Comparison of ENCODE assay signal across 23 cellular contexts in the genomic region with DNA sequence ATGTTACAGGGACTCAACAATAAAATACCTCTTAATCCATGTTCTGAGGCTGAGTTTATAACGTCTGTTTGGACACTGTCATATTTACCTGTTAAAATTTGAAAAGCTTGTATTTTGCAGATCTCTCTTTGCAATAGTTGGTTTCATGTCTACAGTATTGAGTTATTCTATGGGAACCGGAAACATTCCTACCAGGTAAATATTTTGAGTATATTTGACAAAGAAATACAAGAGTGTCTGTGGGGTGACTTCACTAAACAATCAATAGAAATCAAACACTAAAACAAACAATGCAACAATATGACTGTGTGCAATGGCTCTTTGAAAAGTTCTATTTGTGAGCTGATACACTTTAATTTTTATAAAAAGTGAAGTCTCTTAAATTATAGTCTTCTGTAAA. TPM values are rescaled to one million over a fixed set of nuclear protein-coding genes. Genes with fewer than 3 reads are reported as not detected.
DNase-seq lines count a peak whose midpoint lies in the region; ATAC-seq, FAIRE-seq and TF ChIP-seq lines count a peak whose summit lies in the region.
"Had no signal": no experiment of that assay in that cellular context is flagged by ENCODE, and none has a peak within 500 bp of the region (broad histone marks: within the 10 kb centered on the region; RNA-seq: fewer than 3 reads in every experiment).

No MANE protein-coding gene starts in this region.

- FAIRE-seq in RCC 7860 (lab: Jason Lieb, UNC) = no peak
- FAIRE-seq: GM18507, K562 had no signal

- ATAC-seq in RWPE2 (ENCODE audit: low read depth) = no peak
- ATAC-seq: CD8-positive, alpha-beta T cell; K562; T-helper 17 cell had no signal

- H3K9me3 ChIP-seq in RWPE2 (ENCODE audit: severe bottlenecking) (no peaks in the 10 kb centered on the region), smooth muscle cell (replicated peaks; ENCODE audit: low read depth) (no peaks in the 10 kb centered on the region)
- H3K9me3 ChIP-seq: Caco-2 had no signal

- H3K27me3 ChIP-seq in RWPE2 (ENCODE audit: insufficient read depth, poor library complexity, severe bottlenecking) = no peaks in the 10 kb centered on the region
- H3K27me3 ChIP-seq in smooth muscle cell (ENCODE audit: low read depth) = no peaks in the 10 kb centered on the region

- peak overlapping the region; percentile 15 for H3K4me2 ChIP-seq in smooth muscle cell

- H3K36me3 ChIP-seq in RWPE2 (ENCODE audit: low read depth) (no peaks in the 10 kb centered on the region), smooth muscle cell (ENCODE audit: low read depth) (no peaks in the 10 kb centered on the region)

- WGBS in smooth muscle cell (ENCODE audit: low lambda C conversion rate) = 90% methylated on average over 2 of the region's 2 CpGs

- H3K27ac ChIP-seq in RWPE2 (ENCODE audit: poor library complexity, severe bottlenecking) = peak overlapping the region; percentile 29
- no peak overlapping the region for H3K27ac ChIP-seq in smooth muscle cell (ENCODE audit: low read depth)
- H3K27ac ChIP-seq: C4-2B, GM23248, SK-N-MC had no signal

- H3K9ac ChIP-seq in smooth muscle cell (ENCODE audit: low read depth) = no peak overlapping the region
- H3K9ac ChIP-seq: GM23248 had no signal

- H2AFZ ChIP-seq in smooth muscle cell (ENCODE audit: low read depth) = no peak overlapping the region
- H2AFZ ChIP-seq: GM23248 had no signal

- H4K20me1 ChIP-seq in smooth muscle cell (ENCODE audit: low read depth) = no peaks in the 10 kb centered on the region

- TF ChIP-seq CTCF in LNCaP clone FGC (IDR thresholded peaks at IDR 0.05; ENCODE audit: control insufficient read depth, extremely low read depth, insufficient read depth) (no peak), RWPE2 (IDR thresholded peaks at IDR 0.05; ENCODE audit: poor library complexity, severe bottlenecking) (no peak), smooth muscle cell (IDR thresholded peaks at IDR 0.05; ENCODE audit: borderline replicate concordance, insufficient read depth, poor library complexity, severe bottlenecking) (no peak)

- H3K4me3 ChIP-seq in LNCaP clone FGC (ENCODE audit: low read depth, low read length) (peak overlapping the region; percentile 21; the same call in 1 of the 2 replicates), RWPE2 (ENCODE audit: severe bottlenecking) (no peak overlapping the region), smooth muscle cell (no peak overlapping the region)
- H3K4me3 ChIP-seq: GM23248, K562, SK-N-MC had no signal

- H3F3A ChIP-seq in smooth muscle cell (ENCODE audit: low read depth) = no peaks in the 10 kb centered on the region

- H3K4me1 ChIP-seq in RWPE2 (ENCODE audit: insufficient read depth, poor library complexity, severe bottlenecking) = peaks cover 24% of the 10 kb centered on the region
- H3K4me1 ChIP-seq in smooth muscle cell (ENCODE audit: low read depth) = no peaks in the 10 kb centered on the region
- H3K4me1 ChIP-seq: Caco-2 had no signal

- DNase-seq in NCI-H748 (lab: John Stamatoyannopoulos, UW; ENCODE audit: unreplicated experiment) = peak; percentile 23
- no peak for DNase-seq in NCI-H748 treated with DMSO at 0.1 percent for 48 hours (lab: John Stamatoyannopoulos, UW)
- DNase-seq in LNCaP clone FGC (ENCODE audit: low read depth) = peak; percentile 91
- no peak for DNase-seq in RWPE2 (ENCODE audit: low spot score)
- DNase-seq in smooth muscle cell (lab: John Stamatoyannopoulos, UW; ENCODE audit: unreplicated experiment) = no peak
- no peak for DNase-seq in activated gamma-delta T cell (lab: John Stamatoyannopoulos, UW)
- DNase-seq in RCC 7860 (ENCODE audit: low spot score) = no peak
- DNase-seq: Caco-2; CD8-positive, alpha-beta T cell; DMS 273 treated with DMSO at 0.1 percent for 48 hours; H7; Kasumi-1; NCI-H187; NCI-H524; SIG-M5; T-helper 17 cell; T1000 had no signal

- H3K79me2 ChIP-seq in smooth muscle cell (ENCODE audit: low read depth) = no peaks in the 10 kb centered on the region

RNA-seq across cellular contexts. Expression of gene CXCL8, which starts 47.7 kb away (rescaled TPM):
- total RNA-seq in smooth muscle cell = 28.7 and 37.9 TPM in 2 replicates
- 8.7 and 10.2 TPM in 2 replicates for polyA plus RNA-seq in smooth muscle cell
- total RNA-seq: G401, H7 had no signal

Comparison
In these comparisons a context has a peak if more than half of its experiments do, and no peak if none do; other contexts are left out.
1. DNase-seq: peak in NCI-H748 (single experiment) and LNCaP clone FGC (single experiment); none in NCI-H748 treated with DMSO at 0.1 percent for 48 hours (single experiment), RWPE2 (single experiment), smooth muscle cell (single experiment), activated gamma-delta T cell (single experiment) and RCC 7860 (single experiment).